In the genomic region with DNA sequence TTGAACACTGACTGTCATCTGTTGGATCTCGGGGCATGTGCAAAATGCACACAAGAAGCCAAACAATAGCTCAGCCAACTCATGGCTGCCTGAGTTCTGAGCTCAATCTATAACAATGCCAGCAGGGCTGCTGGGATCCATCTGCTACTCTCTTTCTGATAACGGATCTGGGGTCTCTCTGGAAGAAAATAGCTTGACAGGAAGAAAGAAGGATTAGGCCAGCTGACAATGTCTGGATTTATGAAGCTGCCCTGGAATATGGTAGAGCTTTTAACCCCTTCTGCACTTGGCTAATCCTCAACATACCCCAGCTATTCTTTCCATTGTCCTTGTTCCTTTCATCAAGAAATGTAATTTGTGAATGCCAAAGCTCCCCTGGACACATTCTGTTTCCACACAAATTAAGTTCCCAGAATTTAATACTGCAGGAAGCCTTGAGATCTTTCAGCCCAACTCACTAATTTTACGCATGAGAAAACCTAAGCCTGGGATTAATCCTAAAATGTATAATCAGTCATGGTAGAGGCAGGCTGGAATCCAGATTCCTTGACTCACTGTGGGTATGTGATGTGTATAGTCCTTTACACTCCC, we compare ENCODE assay signal across 18 cellular contexts.
DNase-seq lines count a peak whose midpoint lies in the region; ATAC-seq and TF ChIP-seq lines count a peak whose summit lies in the region.
"Had no signal": no experiment of that assay in that cellular context is flagged by ENCODE, and none has a peak within 500 bp of the region (broad histone marks: within the 10 kb centered on the region; RNA-seq: fewer than 3 reads in every experiment).

No MANE protein-coding gene starts in this region.

- H4K12ac ChIP-seq in trophoblast cell (ENCODE audit: low read depth, low read length), result no peak overlapping the region

- H3K36me3 ChIP-seq in adipocyte (ENCODE audit: control insufficient read depth, insufficient read depth, low read length, severe bottlenecking) (peaks cover 36% of the 10 kb centered on the region), trophoblast cell (ENCODE audit: control insufficient read depth in 1 of 2, insufficient read depth in 2 of 2, low read length in 2 of 2) (no peaks in the 10 kb centered on the region)
- no peaks in the 10 kb centered on the region for H3K36me3 ChIP-seq in naive thymus-derived CD4-positive, alpha-beta T cell (ENCODE audit: control insufficient read depth in 2 of 3, insufficient read depth in 3 of 3, low read length in 3 of 3)
- H3K36me3 ChIP-seq: breast epithelium, neutrophil had no signal

- H3K4me3 Mint-ChIP-seq in naive thymus-derived CD4-positive, alpha-beta T cell, result no peak overlapping the region
- H3K4me3 Mint-ChIP-seq in natural killer cell, result no peak overlapping the region
- H3K4me3 Mint-ChIP-seq: activated CD8-positive, alpha-beta memory T cell treated with anti-CD3 and anti-CD28 coated beads, Interleukin-2, amount 10 ng/mL, durations not matched to agents 7 days and 5 days; effector memory CD8-positive, alpha-beta T cell; T-helper 1 cell treated with Interleukin-12 subunit alpha and Interleukin-12 subunit beta and Interleukin-4 antibody, amounts not matched to agents 30 μg/mL and 1 μg/mL, for 36 hours had no signal

- TF ChIP-seq CTCF in natural killer cell (IDR thresholded peaks at IDR 0.05), result no peak

- in situ Hi-C loops in G401 (cut with HindIII; ENCODE audit: low sequenced_read_pairs), result no loop called here

- H3K4ac ChIP-seq in trophoblast cell (ENCODE audit: low read depth, low read length), result no peak overlapping the region

- H3K4me3 ChIP-seq in adipocyte (ENCODE audit: low read length) (no peak overlapping the region), trophoblast cell (ENCODE audit: low read depth, low read length) (no peak overlapping the region)
- no peak overlapping the region for H3K4me3 ChIP-seq in naive thymus-derived CD4-positive, alpha-beta T cell (ENCODE audit: low read length)
- H3K4me3 ChIP-seq: breast epithelium had no signal

- H3K4me1 Mint-ChIP-seq in naive thymus-derived CD4-positive, alpha-beta T cell, result peaks cover 0 to 16% (median 3%) of the 10 kb centered on the region in 7 donors
- peaks cover 5 to 9% of the 10 kb centered on the region in 2 donors for H3K4me1 Mint-ChIP-seq in natural killer cell

- ATAC-seq in GM18870 (IDR thresholded peaks at IDR 0.05; ENCODE audit: unreplicated experiment), result no peak
- no peak for ATAC-seq in naive thymus-derived CD4-positive, alpha-beta T cell
- ATAC-seq in natural killer cell, result no peak
- ATAC-seq: activated CD8-positive, alpha-beta memory T cell treated with anti-CD3 and anti-CD28 coated beads, Interleukin-2, amount 10 ng/mL, durations not matched to agents 7 days and 5 days; effector memory CD8-positive, alpha-beta T cell; HepG2 had no signal

- CTCF ChIA-PET in naive thymus-derived CD4-positive, alpha-beta T cell (lab: Charles Lee), result interaction anchor here (4.2 kb wide), 1 partner anchor 254 kb away, joined by 23 read pairs; no protein-coding TSS in a partner anchor

- H3K18ac ChIP-seq in trophoblast cell (ENCODE audit: low read length), result no peak overlapping the region

- H3K27ac ChIP-seq in trophoblast cell (ENCODE audit: low read depth, low read length), result peak overlapping the region; percentile 61
- no peak overlapping the region for H3K27ac ChIP-seq in naive thymus-derived CD4-positive, alpha-beta T cell (ENCODE audit: low read depth, low read length)
- H3K27ac ChIP-seq: breast epithelium had no signal

- H3K36me3 Mint-ChIP-seq in naive thymus-derived CD4-positive, alpha-beta T cell, result no peaks in the 10 kb centered on the region
- H3K36me3 Mint-ChIP-seq in natural killer cell, result no peaks in the 10 kb centered on the region
- H3K36me3 Mint-ChIP-seq: activated CD8-positive, alpha-beta memory T cell treated with anti-CD3 and anti-CD28 coated beads, Interleukin-2, amount 10 ng/mL, durations not matched to agents 7 days and 5 days had no signal

- no peak overlapping the region for H4K8ac ChIP-seq in trophoblast cell (ENCODE audit: low read depth, low read length)

- H3K9me3 ChIP-seq in adipocyte (ENCODE audit: control insufficient read depth, low read length) (no peaks in the 10 kb centered on the region), trophoblast cell (ENCODE audit: insufficient read depth, low read depth, low read length) (no peaks in the 10 kb centered on the region)
- no peaks in the 10 kb centered on the region for H3K9me3 ChIP-seq in naive thymus-derived CD4-positive, alpha-beta T cell (ENCODE audit: control insufficient read depth in 2 of 3, low read length in 3 of 3)
- H3K9me3 ChIP-seq: breast epithelium, neutrophil had no signal

- no peaks in the 10 kb centered on the region for H3K79me2 ChIP-seq in trophoblast cell (ENCODE audit: control insufficient read depth, insufficient read depth, low read length, poor library complexity)

- H3K14ac ChIP-seq in trophoblast cell (ENCODE audit: low read length), result no peak overlapping the region

- no peak overlapping the region for H3K23ac ChIP-seq in trophoblast cell (ENCODE audit: low read length)

- H3K9me3 Mint-ChIP-seq in naive thymus-derived CD4-positive, alpha-beta T cell, result no peaks in the 10 kb centered on the region
- no peaks in the 10 kb centered on the region for H3K9me3 Mint-ChIP-seq in natural killer cell
- H3K9me3 Mint-ChIP-seq: effector memory CD8-positive, alpha-beta T cell; T-helper 1 cell treated with Interleukin-12 subunit alpha and Interleukin-12 subunit beta and Interleukin-4 antibody, amounts not matched to agents 30 μg/mL and 1 μg/mL, for 36 hours had no signal

- peaks cover 23 to 43% (median 34%) of the 10 kb centered on the region in 5 donors for H3K27me3 Mint-ChIP-seq in naive thymus-derived CD4-positive, alpha-beta T cell
- H3K27me3 Mint-ChIP-seq in natural killer cell (ENCODE audit: low read depth in 2 of 2), result peaks cover 23 to 45% of the 10 kb centered on the region in 2 donors

- no peak overlapping the region for H3K27ac Mint-ChIP-seq in naive thymus-derived CD4-positive, alpha-beta T cell
- no peak overlapping the region for H3K27ac Mint-ChIP-seq in natural killer cell
- H3K27ac Mint-ChIP-seq: activated CD8-positive, alpha-beta memory T cell treated with anti-CD3 and anti-CD28 coated beads, Interleukin-2, amount 10 ng/mL, durations not matched to agents 7 days and 5 days; effector memory CD8-positive, alpha-beta T cell; T-helper 1 cell treated with Interleukin-12 subunit alpha and Interleukin-12 subunit beta and Interleukin-4 antibody, amounts not matched to agents 30 μg/mL and 1 μg/mL, for 36 hours had no signal

- no peak overlapping the region for H3K4me2 ChIP-seq in trophoblast cell (ENCODE audit: low read length)

- no peak overlapping the region for H2AK5ac ChIP-seq in trophoblast cell (ENCODE audit: low read length)

- H3K9ac ChIP-seq in adipocyte (ENCODE audit: low read length) (no peak overlapping the region), trophoblast cell (ENCODE audit: low read length) (no peak overlapping the region)

- intact Hi-C loops in naive thymus-derived CD4-positive, alpha-beta T cell (cut with micrococcal nuclease), result loop anchor here in 1 of 2 donors (5.0 kb wide), 2 partner anchors 44 to 1434 kb away; no protein-coding TSS in a partner anchor
- intact Hi-C loops in natural killer cell (cut with micrococcal nuclease), result loop anchor here (5.0 kb wide), 2 partner anchors 44 to 1434 kb away; no protein-coding TSS in a partner anchor

- H3K4me1 ChIP-seq in adipocyte (ENCODE audit: control insufficient read depth, insufficient read depth, low read length), result peaks cover 40% of the 10 kb centered on the region
- H3K4me1 ChIP-seq in trophoblast cell (ENCODE audit: control insufficient read depth in 1 of 2, insufficient read depth in 2 of 2, low read length in 2 of 2), result peaks cover 0 to 6% of the 10 kb centered on the region in 2 experiments
- H3K4me1 ChIP-seq in naive thymus-derived CD4-positive, alpha-beta T cell (ENCODE audit: control insufficient read depth in 2 of 2, insufficient read depth in 2 of 2, low read length in 2 of 2), result no peaks in the 10 kb centered on the region
- H3K4me1 ChIP-seq: breast epithelium had no signal

- H2BK12ac ChIP-seq in trophoblast cell (ENCODE audit: low read length), result no peak overlapping the region

- H3K27me3 ChIP-seq in adipocyte (replicated peaks; ENCODE audit: control insufficient read depth, insufficient read depth, low read length), result no peaks in the 10 kb centered on the region
- no peaks in the 10 kb centered on the region for H3K27me3 ChIP-seq in trophoblast cell (ENCODE audit: insufficient read depth, low read length)
- no peaks in the 10 kb centered on the region for H3K27me3 ChIP-seq in naive thymus-derived CD4-positive, alpha-beta T cell (ENCODE audit: control insufficient read depth in 2 of 2, insufficient read depth in 2 of 2, low read length in 2 of 2)
- H3K27me3 ChIP-seq: breast epithelium had no signal

- DNase-seq in G401 (ENCODE audit: low spot score) (peak; percentile 98), adipocyte (ENCODE audit: low read depth) (peak; percentile 77), fibroblast of gingiva (ENCODE audit: low read depth) (peak; percentile 45), trophoblast cell (no peak), GM19238 (ENCODE audit: insufficient read length, low spot score) (no peak), natural killer cell (no peak)
- DNase-seq in naive thymus-derived CD4-positive, alpha-beta T cell, result no peak
- DNase-seq: activated CD4-positive, CD25-positive, alpha-beta regulatory T cell; activated CD8-positive, alpha-beta memory T cell treated with anti-CD3 and anti-CD28 coated beads, Interleukin-2, amount 10 ng/mL, durations not matched to agents 7 days and 5 days; activated gamma-delta T cell; effector memory CD8-positive, alpha-beta T cell; NCI-H2107; NK-92 treated with Interleukin-12 subunit alpha and Interleukin-12 subunit beta, amount 100 ng/mL, for 24 hours had no signal

- H2BK5ac ChIP-seq in trophoblast cell (ENCODE audit: low read depth, low read length, poor library complexity), result no peak overlapping the region

- H4K91ac ChIP-seq in trophoblast cell (ENCODE audit: low read depth, low read length), result no peak overlapping the region

- WGBS in trophoblast cell (ENCODE audit: extremely low coverage, insufficient coverage, insufficient read length), result no CpG with 5 or more reads among the region's 3 CpGs

- H2AFZ ChIP-seq in trophoblast cell (ENCODE audit: insufficient read depth, low read length, poor library complexity), result no peak overlapping the region

- POLR2A ChIA-PET in naive thymus-derived CD4-positive, alpha-beta T cell (lab: Charles Lee), result no interaction called here

- no peak overlapping the region for H2BK120ac ChIP-seq in trophoblast cell (ENCODE audit: insufficient read depth, low read length, poor library complexity)

- H3K79me1 ChIP-seq in trophoblast cell (ENCODE audit: low read length), result no peaks in the 10 kb centered on the region

Comparison
In these comparisons a context has a peak if more than half of its experiments do, and no peak if none do; other contexts are left out.
1. DNase-seq: peak in G401 (single experiment), adipocyte (single experiment) and fibroblast of gingiva (single experiment); none in trophoblast cell (0 of 2), GM19238 (single experiment), naive thymus-derived CD4-positive, alpha-beta T cell (0 of 9) and natural killer cell (single experiment).